13 cellular contexts compared by ENCODE assay signal in genomic region chrX:65610040-65610439, GRCh38. TPM values are rescaled to one million over a fixed set of nuclear protein-coding genes. Genes with fewer than 3 reads are reported as not detected.
DNase-seq lines count a peak whose midpoint lies in the region; ATAC-seq and TF ChIP-seq lines count a peak whose summit lies in the region.
"Had no signal": no experiment of that assay in that cellular context is flagged by ENCODE, and none has a peak within 500 bp of the region (broad histone marks: within the 10 kb centered on the region; RNA-seq: fewer than 3 reads in every experiment).

No MANE protein-coding gene starts in this region.

- ATAC-seq in activated CD8-positive, alpha-beta memory T cell treated with anti-CD3 and anti-CD28 coated beads, Interleukin-2, amount 10 ng/mL, durations not matched to agents 7 days and 5 days = no peak
- peak in 1 of 3 donors; percentile 56 for ATAC-seq in natural killer cell
- ATAC-seq in GM21423 (IDR thresholded peaks at IDR 0.05; ENCODE audit: unreplicated experiment) = no peak
- no peak for ATAC-seq in GM19397 (IDR thresholded peaks at IDR 0.05; ENCODE audit: unreplicated experiment)
- ATAC-seq: WTC11 had no signal

- H3K4me1 Mint-ChIP-seq in activated CD8-positive, alpha-beta memory T cell treated with anti-CD3 and anti-CD28 coated beads, Interleukin-2, amount 10 ng/mL, durations not matched to agents 7 days and 5 days = peaks cover 32% of the 10 kb centered on the region
- peaks cover 41 to 53% of the 10 kb centered on the region in 2 donors for H3K4me1 Mint-ChIP-seq in natural killer cell
- H3K4me1 Mint-ChIP-seq: WTC11 had no signal

- H3K27me3 Mint-ChIP-seq in activated CD8-positive, alpha-beta memory T cell treated with anti-CD3 and anti-CD28 coated beads, Interleukin-2, amount 10 ng/mL, durations not matched to agents 7 days and 5 days = no peaks in the 10 kb centered on the region
- no peaks in the 10 kb centered on the region for H3K27me3 Mint-ChIP-seq in natural killer cell (ENCODE audit: low read depth in 2 of 2)

- DNase-seq in activated CD8-positive, alpha-beta memory T cell treated with anti-CD3 and anti-CD28 coated beads, Interleukin-2, amount 10 ng/mL, durations not matched to agents 7 days and 5 days = no peak
- DNase-seq in activated CD8-positive, alpha-beta memory T cell treated with anti-CD3 and anti-CD28 coated beads, Interleukin-2, amount 50 U/mL, for 4 hours = no peak
- DNase-seq in SIG-M5 treated with dmso at 0.1 percent for 504 hours (lab: John Stamatoyannopoulos, UW; ENCODE audit: unreplicated experiment) = peak; percentile 84
- DNase-seq in erythroblast (lab: John Stamatoyannopoulos, UW) = peak; percentile 44 to 48
- no peak for DNase-seq in natural killer cell
- no peak for DNase-seq in NCI-H526 treated with DMSO at 0.1 percent for 48 hours (lab: John Stamatoyannopoulos, UW)
- DNase-seq: cortex of kidney, DND-41, heart left ventricle, Karpas-422 had no signal

- CTCF ChIA-PET in activated CD8-positive, alpha-beta memory T cell treated with anti-CD3 and anti-CD28 coated beads, Interleukin-2, amount 10 ng/mL, durations not matched to agents 7 days and 5 days (lab: Charles Lee) = no interaction called here

- H3K36me3 Mint-ChIP-seq in activated CD8-positive, alpha-beta memory T cell treated with anti-CD3 and anti-CD28 coated beads, Interleukin-2, amount 10 ng/mL, durations not matched to agents 7 days and 5 days = peaks cover 10% of the 10 kb centered on the region
- no peaks in the 10 kb centered on the region for H3K36me3 Mint-ChIP-seq in natural killer cell
- H3K36me3 Mint-ChIP-seq: WTC11 had no signal

- peak overlapping the region; percentile 56 for H3K27ac Mint-ChIP-seq in activated CD8-positive, alpha-beta memory T cell treated with anti-CD3 and anti-CD28 coated beads, Interleukin-2, amount 10 ng/mL, durations not matched to agents 7 days and 5 days
- peak overlapping the region; percentile 77 to 93 for H3K27ac Mint-ChIP-seq in natural killer cell
- H3K27ac Mint-ChIP-seq: WTC11 had no signal

- no peak for TF ChIP-seq POLR2A in erythroblast (IDR thresholded peaks at IDR 0.05; ENCODE audit: low read length)

- intact Hi-C loops in natural killer cell (cut with micrococcal nuclease) = no loop called here

- H3K4me3 Mint-ChIP-seq in activated CD8-positive, alpha-beta memory T cell treated with anti-CD3 and anti-CD28 coated beads, Interleukin-2, amount 10 ng/mL, durations not matched to agents 7 days and 5 days = no peak overlapping the region
- peak overlapping the region; percentile 82 for H3K4me3 Mint-ChIP-seq in natural killer cell
- H3K4me3 Mint-ChIP-seq: WTC11 had no signal

- no peaks in the 10 kb centered on the region for H3K9me3 Mint-ChIP-seq in activated CD8-positive, alpha-beta memory T cell treated with anti-CD3 and anti-CD28 coated beads, Interleukin-2, amount 10 ng/mL, durations not matched to agents 7 days and 5 days (ENCODE audit: low read depth)
- H3K9me3 Mint-ChIP-seq in natural killer cell = no peaks in the 10 kb centered on the region
- H3K9me3 Mint-ChIP-seq: WTC11 had no signal

- TF ChIP-seq CTCF in natural killer cell (IDR thresholded peaks at IDR 0.05) = no peak

RNA-seq across cellular contexts. Expression of gene MSN, which starts 57.4 kb away (rescaled TPM):
- 100 to 1,000 TPM; 489 to 610 TPM for total RNA-seq in activated CD8-positive, alpha-beta memory T cell treated with anti-CD3 and anti-CD28 coated beads, Interleukin-2, amount 10 ng/mL, durations not matched to agents 7 days and 5 days
- total RNA-seq in natural killer cell = 1,000 to 10,000 TPM in 1 of 3 donors, 100 to 1,000 TPM in 2; 866 to 1,028 (median 919) TPM

Comparison
In these comparisons a context has a peak if more than half of its experiments do, and no peak if none do; other contexts are left out.
1. DNase-seq: peak in SIG-M5 treated with dmso at 0.1 percent for 504 hours (single experiment) and erythroblast (2 of 2); none in activated CD8-positive, alpha-beta memory T cell treated with anti-CD3 and anti-CD28 coated beads, Interleukin-2, amount 10 ng/mL, durations not matched to agents 7 days and 5 days (single experiment), activated CD8-positive, alpha-beta memory T cell treated with anti-CD3 and anti-CD28 coated beads, Interleukin-2, amount 50 U/mL, for 4 hours (single experiment), natural killer cell (single experiment) and NCI-H526 treated with DMSO at 0.1 percent for 48 hours (single experiment).